8 cellular contexts compared by ENCODE assay signal in the genomic region with DNA sequence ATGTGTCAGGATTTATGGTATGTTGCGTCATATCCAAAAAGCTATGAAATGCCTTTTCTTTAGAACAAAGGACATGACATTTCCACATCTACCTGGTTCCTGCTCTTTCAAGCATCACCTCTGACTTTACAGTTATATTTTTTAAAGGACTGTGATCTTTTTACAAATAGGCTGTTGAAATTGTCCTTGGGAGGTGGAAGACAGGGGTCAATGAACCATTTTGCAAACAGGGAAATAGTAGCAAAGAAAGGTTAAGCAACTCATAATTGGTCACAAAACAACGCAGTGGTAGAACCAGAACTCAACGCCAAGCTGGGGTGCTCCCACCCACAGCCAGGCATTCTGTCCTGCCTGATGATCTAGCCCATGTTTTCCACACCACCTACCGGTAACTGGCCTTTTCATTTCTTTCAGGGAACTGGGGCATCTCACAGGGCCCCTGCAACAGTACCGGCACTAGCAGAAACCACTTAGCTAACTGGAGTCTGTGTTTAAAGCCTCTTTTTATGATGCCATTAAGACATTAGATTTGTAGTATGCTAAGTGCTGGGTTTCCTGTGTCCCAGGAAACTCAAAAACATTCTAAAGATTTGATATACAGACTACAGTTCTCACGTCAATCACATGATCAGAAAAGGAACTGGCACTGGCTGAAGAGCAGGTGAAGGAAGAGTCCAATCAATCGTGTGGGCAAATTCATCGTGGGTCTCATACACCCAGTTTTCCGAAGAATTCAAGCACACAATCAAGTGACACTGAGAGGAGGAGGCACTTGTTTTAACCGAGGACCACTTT. TPM values are rescaled to one million over a fixed set of nuclear protein-coding genes. Genes with fewer than 3 reads are reported as not detected.
DNase-seq lines count a peak whose midpoint lies in the region; ATAC-seq and TF ChIP-seq lines count a peak whose summit lies in the region.

No MANE protein-coding gene starts in this region.

- no peaks in the 10 kb centered on the region for H3K27me3 ChIP-seq in Panc1 (ENCODE audit: control insufficient read depth, insufficient read depth, low read length)
- H3K27me3 ChIP-seq in muscle layer of colon (ENCODE audit: control insufficient read depth in 1 of 2, insufficient read depth in 2 of 2, low read length in 2 of 2), result no peaks in the 10 kb centered on the region

- ATAC-seq in Panc1, result peak; percentile 40
- no peak for ATAC-seq in GM21367 (IDR thresholded peaks at IDR 0.05; ENCODE audit: unreplicated experiment)

- intact Hi-C loops in Panc1 (cut with micrococcal nuclease; ENCODE audit: unreplicated experiment), result loop anchor here (5.0 to 10.0 kb wide), 2 partner anchors 363 to 485 kb away; no protein-coding TSS in a partner anchor

- BruUV-seq in Panc1 (replicated peaks; lab: Mats Ljungman, UMichigan), result TSS peak; percentile 71

- H3K36me3 ChIP-seq in Panc1 (ENCODE audit: control insufficient read depth, insufficient read depth, low read length) (peaks cover 52% of the 10 kb centered on the region), muscle layer of colon (ENCODE audit: insufficient read depth, low read length) (peaks cover 27% of the 10 kb centered on the region)

- POLR2A ChIA-PET in Panc1 (lab: Charles Lee), result no interaction called here

- peak; percentile 29 for TF ChIP-seq POLR2A in GM19099 (IDR thresholded peaks at IDR 0.05; ENCODE audit: extremely low read depth, insufficient read length, low read depth)

- TF ChIP-seq CTCF in Panc1 (IDR thresholded peaks at IDR 0.05) (no peak), choroid plexus epithelial cell (conservative IDR thresholded peaks at IDR 0.05; ENCODE audit: low read depth, low read length) (no peak)

- H3K4me3 ChIP-seq in Panc1 (ENCODE audit: low read depth in 2 of 2, low read length in 2 of 2), result peak overlapping the region; percentile 57 to 66
- no peak overlapping the region for H3K4me3 ChIP-seq in choroid plexus epithelial cell (ENCODE audit: low read depth, low read length)
- no peak overlapping the region for H3K4me3 ChIP-seq in muscle layer of colon (ENCODE audit: low read depth in 1 of 2, low read length in 2 of 2)

- H3K9me3 ChIP-seq in Panc1 (ENCODE audit: control insufficient read depth, insufficient read depth, low read depth, low read length), result no peaks in the 10 kb centered on the region
- no peaks in the 10 kb centered on the region for H3K9me3 ChIP-seq in muscle layer of colon (ENCODE audit: low read length)

- DNase-seq in Panc1 (ENCODE audit: low read depth, low spot score), result no peak
- peak; percentile 71 for DNase-seq in choroid plexus epithelial cell (ENCODE audit: low read depth)
- DNase-seq in DMS 273 treated with DMSO at 0.1 percent for 48 hours (lab: John Stamatoyannopoulos, UW), result no peak
- no peak for DNase-seq in NCI-H187 (lab: John Stamatoyannopoulos, UW)
- no peak for DNase-seq in NCI-H510A treated with DMSO at 0.1 percent for 48 hours (lab: John Stamatoyannopoulos, UW)

- H3K4me1 ChIP-seq in Panc1 (ENCODE audit: control insufficient read depth, insufficient read depth, low read length) (peaks cover 64% of the 10 kb centered on the region), muscle layer of colon (ENCODE audit: insufficient read depth, low read length) (peaks cover 25% of the 10 kb centered on the region)

- H3K27ac ChIP-seq in Panc1 (ENCODE audit: low read length), result peak overlapping the region; percentile 100
- H3K27ac ChIP-seq in muscle layer of colon (ENCODE audit: low read depth, low read length), result peak overlapping the region; percentile 56

- CTCF ChIA-PET in Panc1 (lab: Charles Lee), result interaction anchor here (0.6 kb wide), 1 partner anchor 335 kb away, joined by 7 read pairs; no protein-coding TSS in a partner anchor

- in situ Hi-C loops in Panc1 (cut with HindIII; ENCODE audit: low pct_unique_long_range_greater_than_20kb, low sequenced_read_pairs), result no loop called here

- no peak overlapping the region for H3K9ac ChIP-seq in muscle layer of colon (ENCODE audit: low read length)

RNA-seq across cellular contexts. Expression of a gene that starts 13.9 kb away (rescaled TPM):
- total RNA-seq in Panc1 (2021; ENCODE audit: unreplicated experiment), result 210 TPM
- 80.1 TPM for polyA plus RNA-seq in Panc1 (2012; ENCODE audit: insufficient read length)

Comparison
In these comparisons a context has a peak if more than half of its experiments do, and no peak if none do; other contexts are left out.
1. H3K4me3 ChIP-seq: peak in Panc1 (2 of 2); none in choroid plexus epithelial cell (single experiment) and muscle layer of colon (0 of 2).